ENCODE assay signal across 10 cellular contexts in genomic region chr19:40800997-40801377, GRCh38. TPM values are rescaled to one million over a fixed set of nuclear protein-coding genes. Genes with fewer than 3 reads are reported as not detected.
DNase-seq lines count a peak whose midpoint lies in the region; ATAC-seq and TF ChIP-seq lines count a peak whose summit lies in the region.
"Had no signal": no experiment of that assay in that cellular context is flagged by ENCODE, and none has a peak within 500 bp of the region (broad histone marks: within the 10 kb centered on the region; RNA-seq: fewer than 3 reads in every experiment).

No MANE protein-coding gene starts in this region.

- H3K4me1 ChIP-seq in left lung: peaks cover 57 to 71% of the 10 kb centered on the region in 2 donors

- no peak overlapping the region for H3K27ac Mint-ChIP-seq in activated CD4-positive, alpha-beta T cell treated with anti-CD3 and anti-CD28 coated beads, Interleukin-2, amount 10 ng/mL, durations not matched to agents 24 days and 14 days
- H3K27ac Mint-ChIP-seq in activated naive CD8-positive, alpha-beta T cell treated with anti-CD3 and anti-CD28 coated beads for 36 hours: peak overlapping the region; percentile 90

- H3K27ac ChIP-seq in left lung: peak overlapping the region; percentile 69 to 91
- H3K27ac ChIP-seq in substantia nigra (ENCODE audit: low read depth, low read length, poor library complexity, severe bottlenecking): peak overlapping the region; percentile 88

- no peaks in the 10 kb centered on the region for H3K9me3 ChIP-seq in left lung

- H3K27me3 ChIP-seq in left lung: no peaks in the 10 kb centered on the region

- H3K9me3 Mint-ChIP-seq in activated CD4-positive, alpha-beta T cell treated with anti-CD3 and anti-CD28 coated beads, Interleukin-2, amount 10 ng/mL, durations not matched to agents 24 days and 14 days: no peaks in the 10 kb centered on the region
- no peaks in the 10 kb centered on the region for H3K9me3 Mint-ChIP-seq in activated naive CD8-positive, alpha-beta T cell treated with anti-CD3 and anti-CD28 coated beads for 36 hours

- peak overlapping the region; percentile 58 to 96 for H3K4me3 ChIP-seq in left lung

- no peaks in the 10 kb centered on the region for H3K27me3 Mint-ChIP-seq in activated CD4-positive, alpha-beta T cell treated with anti-CD3 and anti-CD28 coated beads, Interleukin-2, amount 10 ng/mL, durations not matched to agents 24 days and 14 days
- H3K27me3 Mint-ChIP-seq in activated naive CD8-positive, alpha-beta T cell treated with anti-CD3 and anti-CD28 coated beads for 36 hours: no peaks in the 10 kb centered on the region

- ATAC-seq in left lung: no peak
- ATAC-seq in HG03442 (IDR thresholded peaks at IDR 0.05; ENCODE audit: unreplicated experiment): no peak

- peaks cover 0 to 52% of the 10 kb centered on the region in 2 donors for H3K36me3 ChIP-seq in left lung

- intact Hi-C loops in activated CD4-positive, alpha-beta T cell treated with anti-CD3 and anti-CD28 coated beads, Interleukin-2, amount 10 ng/mL, durations not matched to agents 24 days and 14 days (cut with micrococcal nuclease): no loop called here
- intact Hi-C loops in left lung (cut with DNase I): no loop called here

- TF ChIP-seq CTCF in left lung (IDR thresholded peaks at IDR 0.05): no peak

- peaks cover 77% of the 10 kb centered on the region for H3K4me1 Mint-ChIP-seq in activated CD4-positive, alpha-beta T cell treated with anti-CD3 and anti-CD28 coated beads, Interleukin-2, amount 10 ng/mL, durations not matched to agents 24 days and 14 days
- H3K4me1 Mint-ChIP-seq in activated naive CD8-positive, alpha-beta T cell treated with anti-CD3 and anti-CD28 coated beads for 36 hours: peaks cover 77% of the 10 kb centered on the region

- peak overlapping the region; percentile 91 for H3K4me3 Mint-ChIP-seq in activated CD4-positive, alpha-beta T cell treated with anti-CD3 and anti-CD28 coated beads, Interleukin-2, amount 10 ng/mL, durations not matched to agents 24 days and 14 days
- H3K4me3 Mint-ChIP-seq in activated naive CD8-positive, alpha-beta T cell treated with anti-CD3 and anti-CD28 coated beads for 36 hours: peak overlapping the region; percentile 99

- peaks cover 46% of the 10 kb centered on the region for H3K36me3 Mint-ChIP-seq in activated CD4-positive, alpha-beta T cell treated with anti-CD3 and anti-CD28 coated beads, Interleukin-2, amount 10 ng/mL, durations not matched to agents 24 days and 14 days (ENCODE audit: low read depth)
- H3K36me3 Mint-ChIP-seq in activated naive CD8-positive, alpha-beta T cell treated with anti-CD3 and anti-CD28 coated beads for 36 hours: peaks cover 41% of the 10 kb centered on the region

- DNase-seq in activated CD4-positive, alpha-beta T cell treated with anti-CD3 and anti-CD28 coated beads, Interleukin-2, amount 10 ng/mL, durations not matched to agents 24 days and 14 days: peak; percentile 64
- DNase-seq in activated CD4-positive, alpha-beta T cell treated with anti-CD3 and anti-CD28 coated beads, Interleukin-2, amount 50 U/mL, for 4 hours: no peak
- no peak for DNase-seq in activated naive CD8-positive, alpha-beta T cell treated with anti-CD3 and anti-CD28 coated beads for 36 hours
- peak in 1 of 2 donors; percentile 80 for DNase-seq in left lung
- peak in 4 of 49 donors; percentile 22 to 42 (median 30) for DNase-seq in substantia nigra (lab: John Stamatoyannopoulos, UW)
- no peak for DNase-seq in NCI-H146 treated with DMSO at 0.1 percent for 48 hours (lab: John Stamatoyannopoulos, UW; ENCODE audit: unreplicated experiment)
- DNase-seq in HK-2 (ENCODE audit: unreplicated experiment): no peak
- DNase-seq: KBM-7; stimulated activated CD4-positive, alpha-beta T cell treated with anti-CD3 and anti-CD28 coated beads, Interleukin-4, amount 100 ng/mL, for 4 hours had no signal

RNA-seq across cellular contexts. Expression of gene EGLN2, which starts 2.0 kb away (rescaled TPM):
- total RNA-seq in activated CD4-positive, alpha-beta T cell treated with anti-CD3 and anti-CD28 coated beads, Interleukin-2, amount 10 ng/mL, durations not matched to agents 24 days and 14 days: 88.9 and 94.4 TPM in 2 replicates
- total RNA-seq in activated naive CD8-positive, alpha-beta T cell treated with anti-CD3 and anti-CD28 coated beads for 36 hours: 100 to 1,000 TPM in 1 of 2 experiments, 10 to 100 TPM in 1; 97.2 to 100 TPM
- total RNA-seq in left lung: 100 to 1,000 TPM; 139 to 150 TPM

RNA-seq across cellular contexts. Expression of gene RAB4B, which starts 22.9 kb away (rescaled TPM):
- total RNA-seq in activated CD4-positive, alpha-beta T cell treated with anti-CD3 and anti-CD28 coated beads, Interleukin-2, amount 10 ng/mL, durations not matched to agents 24 days and 14 days: 36.3 and 41.0 TPM in 2 replicates
- total RNA-seq in activated naive CD8-positive, alpha-beta T cell treated with anti-CD3 and anti-CD28 coated beads for 36 hours: 10 to 100 TPM; 26.0 to 27.2 TPM
- total RNA-seq in left lung: 10 to 100 TPM; 42.6 to 50.4 TPM

RNA-seq across cellular contexts. Expression of gene MIA, which starts 25.7 kb away (rescaled TPM):
- total RNA-seq in activated CD4-positive, alpha-beta T cell treated with anti-CD3 and anti-CD28 coated beads, Interleukin-2, amount 10 ng/mL, durations not matched to agents 24 days and 14 days: 0.56 TPM in 1 of 2 replicates, not detected in the other
- not detected for total RNA-seq in activated naive CD8-positive, alpha-beta T cell treated with anti-CD3 and anti-CD28 coated beads for 36 hours
- under 1 TPM in 1 of 2 donors, not detected in 1; 0.89 TPM for total RNA-seq in left lung

RNA-seq across cellular contexts. Expression of gene CYP2A6, which starts 49.3 kb away (rescaled TPM):
- not detected in 2 replicates for total RNA-seq in activated CD4-positive, alpha-beta T cell treated with anti-CD3 and anti-CD28 coated beads, Interleukin-2, amount 10 ng/mL, durations not matched to agents 24 days and 14 days
- total RNA-seq in activated naive CD8-positive, alpha-beta T cell treated with anti-CD3 and anti-CD28 coated beads for 36 hours: under 1 TPM in 1 of 2 experiments, not detected in 1; 0.27 TPM
- under 1 TPM in 1 of 2 donors, not detected in 1; 0.31 TPM for total RNA-seq in left lung

RNA-seq across cellular contexts. Expression of gene SNRPA, which starts 50.0 kb away (rescaled TPM):
- total RNA-seq in activated CD4-positive, alpha-beta T cell treated with anti-CD3 and anti-CD28 coated beads, Interleukin-2, amount 10 ng/mL, durations not matched to agents 24 days and 14 days: 268 and 273 TPM in 2 replicates
- 100 to 1,000 TPM; 237 to 252 TPM for total RNA-seq in activated naive CD8-positive, alpha-beta T cell treated with anti-CD3 and anti-CD28 coated beads for 36 hours
- total RNA-seq in left lung: 10 to 100 TPM; 46.1 to 79.1 TPM
